Comparison of ENCODE assay signal across 17 cellular contexts in the genomic region with DNA sequence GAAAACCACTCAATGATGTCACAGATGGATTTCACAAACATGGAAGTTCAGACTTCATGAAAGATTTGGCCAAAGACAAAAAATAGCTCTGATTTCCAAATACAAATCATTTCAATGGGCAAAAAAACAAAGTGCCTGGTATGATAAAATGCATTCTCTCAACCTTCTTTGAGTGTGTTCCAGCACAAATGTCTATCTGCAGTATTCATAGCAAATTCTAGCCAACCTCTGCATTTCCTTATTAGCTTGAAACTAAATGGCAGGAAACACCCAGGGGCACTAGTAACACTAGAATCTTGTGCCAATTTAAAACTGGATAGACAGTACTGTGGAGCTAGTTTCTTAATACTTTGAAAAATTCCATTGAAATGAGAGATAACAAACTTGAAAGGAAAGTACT. TPM values are rescaled to one million over a fixed set of nuclear protein-coding genes. Genes with fewer than 3 reads are reported as not detected.
DNase-seq lines count a peak whose midpoint lies in the region; ATAC-seq and TF ChIP-seq lines count a peak whose summit lies in the region.
"Had no signal": no experiment of that assay in that cellular context is flagged by ENCODE, and none has a peak within 500 bp of the region (broad histone marks: within the 10 kb centered on the region; RNA-seq: fewer than 3 reads in every experiment).

No MANE protein-coding gene starts in this region.

- CTCF ChIA-PET in A673 (lab: Charles Lee) = no interaction called here

- ATAC-seq in stimulated activated naive CD8-positive, alpha-beta T cell treated with anti-CD3 and anti-CD28 coated beads, Interleukin-15, Interleukin-2, amounts not matched to agents 100 U/mL and 50 U/mL, for 24 hours = no peak
- ATAC-seq: HCT116, PC-3 had no signal

- TF ChIP-seq CTCF in A673 (conservative IDR thresholded peaks at IDR 0.05; ENCODE audit: low read depth, low read length) (no peak), foreskin fibroblast (IDR thresholded peaks at IDR 0.05; ENCODE audit: low read depth, low read length) (no peak)

- peaks cover 21% of the 10 kb centered on the region for H3K4me1 ChIP-seq in A673 (ENCODE audit: insufficient read depth, low read length, poor library complexity, severe bottlenecking)
- H3K4me1 ChIP-seq: Caco-2 had no signal

- H3K27me3 ChIP-seq in A673 (replicated peaks; ENCODE audit: insufficient read depth, low read depth, low read length, poor library complexity) (no peaks in the 10 kb centered on the region), MG63 (no peaks in the 10 kb centered on the region)

- peak; percentile 63 for DNase-seq in A673 (ENCODE audit: low spot score)
- DNase-seq in MG63 = peak; percentile 21
- DNase-seq in dermis blood vessel endothelial cell = peak; percentile 11
- DNase-seq in foreskin fibroblast = peak; percentile 45 to 69
- no peak for DNase-seq in stimulated activated naive CD8-positive, alpha-beta T cell treated with anti-CD3 and anti-CD28 coated beads, Interleukin-15, Interleukin-2, amounts not matched to agents 100 U/mL and 50 U/mL, for 24 hours
- DNase-seq in AML-193 (lab: John Stamatoyannopoulos, UW) = no peak
- no peak for DNase-seq in activated CD4-positive, alpha-beta T cell treated with anti-CD3 and anti-CD28 coated beads, Interleukin-2, amount 50 U/mL, for 48 hours
- no peak for DNase-seq in activated CD4-positive, CD25-positive, alpha-beta regulatory T cell treated with anti-CD3 and anti-CD28 coated beads, Interleukin-2, amount 50 U/mL, for 72 hours
- DNase-seq: 8988T, Caco-2, NCI-H1048, NCI-H146, NCI-H345, NCI-H69, PC-3 had no signal

- BruUV-seq in A673 (replicated peaks; lab: Mats Ljungman, UMichigan) = no TSS peak

- H3K4me3 ChIP-seq in A673 (ENCODE audit: low read depth, low read length, poor library complexity, severe bottlenecking) (no peak overlapping the region), MG63 (no peak overlapping the region), foreskin fibroblast (ENCODE audit: low read depth in 1 of 2, low read length in 2 of 2) (no peak overlapping the region)

- POLR2A ChIA-PET in A673 (lab: Charles Lee; ENCODE audit: low non-redundant PET) = no interaction called here

- H3K36me3 ChIP-seq in A673 (ENCODE audit: insufficient read depth, low read length, poor library complexity, severe bottlenecking) = no peaks in the 10 kb centered on the region
- H3K36me3 ChIP-seq in MG63 = no peaks in the 10 kb centered on the region

- intact Hi-C loops in A673 (cut with micrococcal nuclease; ENCODE audit: unreplicated experiment) = no loop called here

- no peaks in the 10 kb centered on the region for H3K9me3 ChIP-seq in A673 (ENCODE audit: low read depth, low read length, poor library complexity, severe bottlenecking)
- 0 out of 2 replicates have a peak, but pooled peaks cover 2% of the 10 kb centered on the region for H3K9me3 ChIP-seq in MG63
- H3K9me3 ChIP-seq: Caco-2 had no signal

- peak overlapping the region; percentile 66 for H3K27ac ChIP-seq in A673 (ENCODE audit: low read depth, low read length, poor library complexity, severe bottlenecking)

RNA-seq across cellular contexts. Expression of a gene that starts 28.5 kb away (rescaled TPM):
- total RNA-seq in A673 (2021) = 54.0 and 57.5 TPM in 2 replicates
- total RNA-seq in MG63 (2014; rRNA removed; shearing (Covaris generic); ENCODE audit: low replicate concordance) = 24.5 and 33.9 TPM in 2 replicates
- total RNA-seq in dermis blood vessel endothelial cell = 43.6 and 44.4 TPM in 2 replicates

RNA-seq across cellular contexts. Expression of a gene that starts 42.9 kb away (rescaled TPM):
- 333 and 355 TPM in 2 replicates for total RNA-seq in A673 (2021)
- total RNA-seq in MG63 (2014; rRNA removed; shearing (Covaris generic); ENCODE audit: low replicate concordance) = 2.4 and 11.8 TPM in 2 replicates
- 0.14 and 0.34 TPM in 2 replicates for total RNA-seq in dermis blood vessel endothelial cell
- total RNA-seq: HT1080, PC-3 had no signal

Comparison
In these comparisons a context has a peak if more than half of its experiments do, and no peak if none do; other contexts are left out.
1. DNase-seq: peak in A673 (single experiment), MG63 (single experiment), dermis blood vessel endothelial cell (single experiment) and foreskin fibroblast (2 of 2); none in stimulated activated naive CD8-positive, alpha-beta T cell treated with anti-CD3 and anti-CD28 coated beads, Interleukin-15, Interleukin-2, amounts not matched to agents 100 U/mL and 50 U/mL, for 24 hours (single experiment), AML-193 (0 of 2), activated CD4-positive, alpha-beta T cell treated with anti-CD3 and anti-CD28 coated beads, Interleukin-2, amount 50 U/mL, for 48 hours (0 of 2) and activated CD4-positive, CD25-positive, alpha-beta regulatory T cell treated with anti-CD3 and anti-CD28 coated beads, Interleukin-2, amount 50 U/mL, for 72 hours (single experiment).
2. RNA of a gene that starts 42.9 kb away (total RNA-seq): 333 to 355 TPM in A673; 2.4 to 11.8 TPM in MG63 and 0.14 to 0.34 TPM in dermis blood vessel endothelial cell; every median in the first group is over 10 times any median in the second.